1 cellular context compared by ENCODE assay signal in genomic region chr14:90759370-90760054, GRCh38.
TF ChIP-seq lines count a peak whose summit lies in the region.

No MANE protein-coding gene starts in this region.

TF ChIP-seq in HEK293, 187 proteins besides CTCF, POLR2A, EP300 and RAD21 (continued from another document):
- TF ChIP-seq ELK4 (IDR thresholded peaks at IDR 0.05; ENCODE audit: borderline replicate concordance, low read depth, low read length) = no peak
- no peak for TF ChIP-seq ZNF513 (tag by site-specific recombination; IDR thresholded peaks at IDR 0.05)
- TF ChIP-seq ZFHX2 (tag by site-specific recombination; conservative IDR thresholded peaks at IDR 0.05) = peak; percentile 39
- TF ChIP-seq GFI1B (tag by site-specific recombination; IDR thresholded peaks at IDR 0.05) = no peak
